12 cellular contexts compared by ENCODE assay signal in the genomic region with DNA sequence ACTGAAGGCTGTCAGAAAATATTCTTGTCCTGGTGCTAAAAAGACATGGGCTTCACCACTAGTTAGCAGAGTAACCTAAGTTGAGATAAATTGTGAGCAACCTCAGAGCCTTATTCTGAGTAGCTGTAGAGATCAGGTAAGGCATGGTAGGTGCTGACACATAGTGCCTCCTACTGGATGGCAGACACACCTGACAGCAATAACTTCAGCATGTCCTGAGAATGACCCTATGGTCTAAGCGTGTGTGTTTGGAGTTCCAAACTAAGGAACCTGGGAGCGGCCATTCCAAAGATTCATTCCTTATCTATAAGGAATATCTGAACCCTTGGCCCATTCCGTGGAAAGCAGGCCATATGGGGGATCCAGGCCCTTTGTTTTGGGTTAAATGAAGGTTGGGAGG. TPM values are rescaled to one million over a fixed set of nuclear protein-coding genes. Genes with fewer than 3 reads are reported as not detected.
DNase-seq lines count a peak whose midpoint lies in the region; ATAC-seq, FAIRE-seq and TF ChIP-seq lines count a peak whose summit lies in the region.
"Had no signal": no experiment of that assay in that cellular context is flagged by ENCODE, and none has a peak within 500 bp of the region (broad histone marks: within the 10 kb centered on the region; RNA-seq: fewer than 3 reads in every experiment).

No MANE protein-coding gene starts in this region.

- no peak overlapping the region for H3K27ac Mint-ChIP-seq in Caco-2 (ENCODE audit: unreplicated experiment)
- peak overlapping the region; percentile 100 for H3K27ac Mint-ChIP-seq in T-helper 1 cell treated with Interleukin-12 subunit alpha and Interleukin-12 subunit beta and Interleukin-4 antibody, amounts not matched to agents 30 μg/mL and 1 μg/mL, for 36 hours
- H3K27ac Mint-ChIP-seq: nephron; stimulated activated naive B cell treated with anti-CD40 and anti-IgM and Interleukin-4, amounts not matched to agents 10 μg/mL and 1 μg/mL and 100 μg/mL, for 72 hours had no signal

- H3K4me3 Mint-ChIP-seq in Caco-2 (ENCODE audit: unreplicated experiment): no peak overlapping the region
- H3K4me3 Mint-ChIP-seq in T-helper 1 cell treated with Interleukin-12 subunit alpha and Interleukin-12 subunit beta and Interleukin-4 antibody, amounts not matched to agents 30 μg/mL and 1 μg/mL, for 36 hours: peak overlapping the region; percentile 33
- H3K4me3 Mint-ChIP-seq: nephron; stimulated activated naive B cell treated with anti-CD40 and anti-IgM and Interleukin-4, amounts not matched to agents 10 μg/mL and 1 μg/mL and 100 μg/mL, for 72 hours had no signal

- H3K27me3 ChIP-seq in Caco-2 (replicated peaks; ENCODE audit: control insufficient read depth, insufficient read depth, low read length): no peaks in the 10 kb centered on the region
- no peaks in the 10 kb centered on the region for H3K27me3 ChIP-seq in keratinocyte (ENCODE audit: control insufficient read depth, extremely low read depth, insufficient read depth, low read length)

- no TSS peak for BruUV-seq in Caco-2 (replicated peaks; lab: Mats Ljungman, UMichigan)

- H3K4me1 ChIP-seq in Caco-2 (peaks cover 14% of the 10 kb centered on the region), keratinocyte (ENCODE audit: control insufficient read depth, extremely low read depth, insufficient read depth, low read length) (peaks cover 20% of the 10 kb centered on the region)

- DNase-seq in Caco-2 (peak; percentile 5 to 55), GM13976 (ENCODE audit: low spot score) (no peak), keratinocyte (ENCODE audit: low read depth, low spot score) (no peak), mucosa of gallbladder (ENCODE audit: low spot score) (no peak), HPDE6-E6E7 (ENCODE audit: extremely low spot score) (no peak), foreskin fibroblast (no peak)
- DNase-seq: anterior cingulate cortex; NCI-H1694 treated with DMSO at 0.1 percent for 48 hours; stimulated activated naive B cell treated with anti-CD40 and anti-IgM and Interleukin-4, amounts not matched to agents 10 μg/mL and 1 μg/mL and 100 μg/mL, for 72 hours had no signal

- no peak for FAIRE-seq in keratinocyte (lab: Jason Lieb, UNC)

- H3K27ac ChIP-seq in keratinocyte (ENCODE audit: control insufficient read depth, insufficient read depth, low read length): no peak overlapping the region

- in situ Hi-C loops in GM13976 (cut with MboI; ENCODE audit: low sequenced_read_pairs, unreplicated experiment): no loop called here

- H3K4me3 ChIP-seq in Caco-2 (ENCODE audit: low read depth, low read length) (no peak overlapping the region), keratinocyte (ENCODE audit: control insufficient read depth in 2 of 3, extremely low read depth in 1 of 3, insufficient read depth in 2 of 3, low read depth in 1 of 3, low read length in 3 of 3) (no peak overlapping the region), foreskin fibroblast (ENCODE audit: low read depth in 1 of 2, low read length in 2 of 2) (no peak overlapping the region)

- H3K9me1 ChIP-seq in keratinocyte (ENCODE audit: control insufficient read depth, extremely low read depth, insufficient read depth, low read length): no peaks in the 10 kb centered on the region

- TF ChIP-seq CTCF in Caco-2 (IDR thresholded peaks at IDR 0.05; ENCODE audit: insufficient read depth in 1 of 2, low read depth in 1 of 2, low read length in 1 of 2, severe bottlenecking in 1 of 2, unreplicated experiment in 1 of 2) (no peak), GM13976 (IDR thresholded peaks at IDR 0.05; ENCODE audit: borderline replicate concordance, control extremely low read depth, extremely low read depth, insufficient read depth, missing control alignments) (peak; percentile 24), keratinocyte (optimal IDR thresholded peaks at IDR 0.05 in 1 of 3, IDR thresholded peaks at IDR 0.05 in 1 of 3, conservative IDR thresholded peaks at IDR 0.05 in 1 of 3; ENCODE audit: extremely low read depth in 1 of 3, insufficient read depth in 2 of 3, low read length in 3 of 3) (peak; percentile 24 to 60 (median 45)), foreskin fibroblast (IDR thresholded peaks at IDR 0.05; ENCODE audit: low read depth, low read length) (no peak)

- H3K36me3 Mint-ChIP-seq in Caco-2 (ENCODE audit: insufficient read depth, unreplicated experiment): no peaks in the 10 kb centered on the region
- H3K36me3 Mint-ChIP-seq in T-helper 1 cell treated with Interleukin-12 subunit alpha and Interleukin-12 subunit beta and Interleukin-4 antibody, amounts not matched to agents 30 μg/mL and 1 μg/mL, for 36 hours (ENCODE audit: low read depth): peaks cover 12% of the 10 kb centered on the region
- H3K36me3 Mint-ChIP-seq: stimulated activated naive B cell treated with anti-CD40 and anti-IgM and Interleukin-4, amounts not matched to agents 10 μg/mL and 1 μg/mL and 100 μg/mL, for 72 hours had no signal

- no peak overlapping the region for H3K9ac ChIP-seq in keratinocyte (ENCODE audit: control insufficient read depth, extremely low read depth, insufficient read depth, low read length)

- no peak for ATAC-seq in GM19455 (IDR thresholded peaks at IDR 0.05; ENCODE audit: unreplicated experiment)
- ATAC-seq: stimulated activated naive B cell treated with anti-CD40 and anti-IgM and Interleukin-4, amounts not matched to agents 10 μg/mL and 1 μg/mL and 100 μg/mL, for 72 hours had no signal

- CTCF ChIA-PET in Caco-2 (lab: Charles Lee): no interaction called here

- no peaks in the 10 kb centered on the region for H3K9me3 ChIP-seq in Caco-2
- no peaks in the 10 kb centered on the region for H3K9me3 ChIP-seq in keratinocyte (ENCODE audit: control insufficient read depth, low read depth, low read length)

- no peaks in the 10 kb centered on the region for H3K27me3 Mint-ChIP-seq in Caco-2 (ENCODE audit: insufficient read depth, unreplicated experiment)
- H3K27me3 Mint-ChIP-seq in T-helper 1 cell treated with Interleukin-12 subunit alpha and Interleukin-12 subunit beta and Interleukin-4 antibody, amounts not matched to agents 30 μg/mL and 1 μg/mL, for 36 hours (ENCODE audit: low read depth): no peaks in the 10 kb centered on the region

- no peak overlapping the region for H3K4me2 ChIP-seq in keratinocyte (ENCODE audit: control insufficient read depth, extremely low read depth, insufficient read depth, low read depth, low read length)

- no peak overlapping the region for H2AFZ ChIP-seq in keratinocyte (ENCODE audit: control insufficient read depth, low read length)

- no peaks in the 10 kb centered on the region for H4K20me1 ChIP-seq in keratinocyte (ENCODE audit: control insufficient read depth, extremely low read depth, insufficient read depth, low read length)

- peaks cover 12% of the 10 kb centered on the region for H3K4me1 Mint-ChIP-seq in Caco-2 (ENCODE audit: low read depth, unreplicated experiment)
- H3K4me1 Mint-ChIP-seq in T-helper 1 cell treated with Interleukin-12 subunit alpha and Interleukin-12 subunit beta and Interleukin-4 antibody, amounts not matched to agents 30 μg/mL and 1 μg/mL, for 36 hours (ENCODE audit: low read depth): peaks cover 65% of the 10 kb centered on the region
- H3K4me1 Mint-ChIP-seq: nephron had no signal

- dilution Hi-C loops in keratinocyte (cut with MboI; ENCODE audit: extremely low pct_ligation_motif_present, low sequenced_read_pairs): no loop called here

- POLR2A ChIA-PET in Caco-2 (lab: Charles Lee): no interaction called here

- intact Hi-C loops in Caco-2 (cut with micrococcal nuclease; ENCODE audit: unreplicated experiment): no loop called here

- H3K36me3 ChIP-seq in Caco-2 (ENCODE audit: control insufficient read depth, insufficient read depth, low read length) (no peaks in the 10 kb centered on the region), keratinocyte (ENCODE audit: control insufficient read depth in 2 of 2, extremely low read depth in 1 of 2, insufficient read depth in 2 of 2, low read length in 2 of 2) (no peaks in the 10 kb centered on the region)

- H3K9me3 Mint-ChIP-seq in Caco-2 (ENCODE audit: unreplicated experiment): no peaks in the 10 kb centered on the region
- no peaks in the 10 kb centered on the region for H3K9me3 Mint-ChIP-seq in T-helper 1 cell treated with Interleukin-12 subunit alpha and Interleukin-12 subunit beta and Interleukin-4 antibody, amounts not matched to agents 30 μg/mL and 1 μg/mL, for 36 hours
- H3K9me3 Mint-ChIP-seq: nephron; stimulated activated naive B cell treated with anti-CD40 and anti-IgM and Interleukin-4, amounts not matched to agents 10 μg/mL and 1 μg/mL and 100 μg/mL, for 72 hours had no signal

- no peaks in the 10 kb centered on the region for H3K79me2 ChIP-seq in keratinocyte (ENCODE audit: control insufficient read depth, insufficient read depth, low read length)

RNA-seq across cellular contexts. Expression of a gene that starts 46.0 kb away (rescaled TPM):
- 2.1 and 2.6 TPM in 2 replicates for total RNA-seq in Caco-2 (2022)
- polyA plus RNA-seq in keratinocyte: 1.1 to 4.9 TPM (median 2.4 TPM) in 3 replicates
- polyA plus RNA-seq in keratinocyte (2011; ENCODE audit: low read depth): 10.9 TPM
- polyA plus RNA-seq in keratinocyte (2011; cell fraction: cytosol; rRNA removed): 0.35 and 1.2 TPM in 2 replicates
- polyA plus RNA-seq in keratinocyte (2011; cell fraction: nucleus; rRNA removed): 4.4 and 6.0 TPM in 2 replicates
- polyA plus RNA-seq in keratinocyte (2012; ENCODE audit: low replicate concordance): 0.77 and 8.7 TPM in 2 replicates
- 0.89 to 3.6 TPM (median 2.3 TPM) in 3 replicates for polyA minus RNA-seq in keratinocyte
- polyA minus RNA-seq in keratinocyte (2011; cell fraction: cytosol; rRNA and poly(A)+ RNA removed): 0.38 TPM
- polyA minus RNA-seq in keratinocyte (2011; cell fraction: nucleus; rRNA and poly(A)+ RNA removed): 3.6 and 5.8 TPM in 2 replicates
- total RNA-seq in mucosa of gallbladder: 9.4 TPM

Comparison
In these comparisons a context has a peak if more than half of its experiments do, and no peak if none do; other contexts are left out.
1. DNase-seq: peak in Caco-2 (2 of 2); none in GM13976 (single experiment), keratinocyte (single experiment), mucosa of gallbladder (single experiment), HPDE6-E6E7 (single experiment) and foreskin fibroblast (0 of 2).
2. CTCF ChIP-seq: peak in GM13976 (single experiment) and keratinocyte (3 of 3); none in Caco-2 (0 of 2) and foreskin fibroblast (single experiment).